In the genomic region with DNA sequence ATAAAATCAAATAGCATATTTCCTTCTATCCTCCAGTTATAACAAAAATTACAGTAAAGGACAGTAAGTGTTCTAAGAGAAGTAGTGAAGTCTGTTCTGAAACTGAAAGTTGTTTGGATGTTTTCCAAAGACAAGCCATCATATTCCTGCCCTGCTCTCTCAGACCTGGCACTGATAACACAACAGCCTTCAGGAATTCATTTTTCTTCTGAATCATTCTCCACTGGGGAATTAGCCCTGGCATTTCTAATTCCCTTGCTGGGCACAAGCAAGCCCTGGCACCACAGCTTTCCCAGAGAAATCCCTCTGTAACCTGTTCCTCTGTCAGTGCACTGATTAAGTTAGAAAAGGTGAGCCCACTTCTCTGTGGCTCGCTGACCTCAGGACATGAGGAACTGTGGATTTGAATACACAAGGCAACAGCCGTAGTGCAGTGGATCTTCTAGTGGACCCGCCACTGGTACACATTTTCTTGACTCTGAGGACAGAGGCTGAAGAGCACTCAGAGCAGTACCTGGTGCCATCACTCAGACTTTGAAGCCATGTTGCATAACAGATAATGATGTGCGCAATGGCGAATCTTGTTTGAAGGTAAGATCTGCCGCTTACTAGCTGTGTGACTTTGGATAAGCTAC, we compare ENCODE assay signal across 15 cellular contexts.
DNase-seq lines count a peak whose midpoint lies in the region; ATAC-seq, FAIRE-seq and TF ChIP-seq lines count a peak whose summit lies in the region.
"Had no signal": no experiment of that assay in that cellular context is flagged by ENCODE, and none has a peak within 500 bp of the region (broad histone marks: within the 10 kb centered on the region; RNA-seq: fewer than 3 reads in every experiment).

No MANE protein-coding gene starts in this region.

- no peak overlapping the region for H3K4me3 ChIP-seq in PC-3 (ENCODE audit: low read length)
- H3K4me3 ChIP-seq in pancreas = no peak overlapping the region

- no peaks in the 10 kb centered on the region for H3K9me3 ChIP-seq in PC-3 (ENCODE audit: low read length)
- H3K9me3 ChIP-seq in pancreas = no peaks in the 10 kb centered on the region
- H3K9me3 ChIP-seq: neutrophil had no signal

- H3K4me3 Mint-ChIP-seq in Calu3 (ENCODE audit: low read depth, unreplicated experiment) (no peak overlapping the region), type B pancreatic cell (no peak overlapping the region)
- H3K4me3 Mint-ChIP-seq: T-helper 1 cell treated with Interleukin-12 subunit alpha and Interleukin-12 subunit beta and Interleukin-4 antibody, amounts not matched to agents 30 μg/mL and 1 μg/mL, for 36 hours had no signal

- no peak for DNase-seq in Calu3
- DNase-seq in PC-3 = no peak
- peak; percentile 63 for DNase-seq in fibroblast of gingiva (ENCODE audit: low read depth)
- DNase-seq in pancreas = no peak
- DNase-seq in type B pancreatic cell (ENCODE audit: extremely low spot score, unreplicated experiment) = no peak
- DNase-seq in NCI-H1105 (lab: John Stamatoyannopoulos, UW) = no peak
- no peak for DNase-seq in activated CD4-positive, alpha-beta T cell treated with anti-CD3 and anti-CD28 coated beads, Interleukin-2, amount 50 U/mL, for 4 hours
- DNase-seq: activated CD4-positive, alpha-beta T cell treated with anti-CD3 and anti-CD28 coated beads for 48 hours; activated effector memory CD4-positive, alpha-beta T cell treated with anti-CD3 and anti-CD28 coated beads, Interleukin-2, amount 50 U/mL, for 16 hours; left colon; NCI-H2081 treated with DMSO at 0.1 percent for 48 hours had no signal

- H3F3A ChIP-seq in PC-3 (ENCODE audit: low read length, unreplicated experiment) = no peaks in the 10 kb centered on the region

- ATAC-seq in PC-3 = peak; percentile 50
- ATAC-seq in pancreas = peak in 3 of 4 donors; percentile 54 to 72 (median 56)
- no peak for ATAC-seq in GM19397 (IDR thresholded peaks at IDR 0.05; ENCODE audit: unreplicated experiment)
- ATAC-seq: foreskin keratinocyte, left colon had no signal

- H3K9ac ChIP-seq in PC-3 (ENCODE audit: low read length) = no peak overlapping the region

- peaks cover 7% of the 10 kb centered on the region; the same call in 1 of the 2 replicates for H3K4me1 ChIP-seq in PC-3 (ENCODE audit: insufficient read depth, low read length)
- H3K4me1 ChIP-seq in pancreas = peaks cover 3 to 4% (median 3%) of the 10 kb centered on the region in 3 donors
- H3K4me1 ChIP-seq: foreskin keratinocyte had no signal

- peaks cover 66% of the 10 kb centered on the region for H3K4me1 Mint-ChIP-seq in Calu3 (ENCODE audit: low read depth, unreplicated experiment)
- peaks cover 14% of the 10 kb centered on the region for H3K4me1 Mint-ChIP-seq in type B pancreatic cell (ENCODE audit: unreplicated experiment)

- H3K36me3 Mint-ChIP-seq in Calu3 (ENCODE audit: insufficient read depth, unreplicated experiment) (peaks cover 59% of the 10 kb centered on the region), type B pancreatic cell (peaks cover 8% of the 10 kb centered on the region)

- peaks cover 5% of the 10 kb centered on the region; the same call in 1 of the 2 replicates for H3K9me2 ChIP-seq in PC-3 (replicated peaks; ENCODE audit: low read length)

- peaks cover 95% of the 10 kb centered on the region for H3K79me2 ChIP-seq in PC-3 (ENCODE audit: low read length)

- H4K20me1 ChIP-seq in PC-3 (ENCODE audit: low read length) = no peaks in the 10 kb centered on the region

- H3K9me3 Mint-ChIP-seq in Calu3 (ENCODE audit: low read depth, unreplicated experiment) = no peaks in the 10 kb centered on the region
- no peaks in the 10 kb centered on the region for H3K9me3 Mint-ChIP-seq in type B pancreatic cell
- H3K9me3 Mint-ChIP-seq: T-helper 1 cell treated with Interleukin-12 subunit alpha and Interleukin-12 subunit beta and Interleukin-4 antibody, amounts not matched to agents 30 μg/mL and 1 μg/mL, for 36 hours had no signal

- FAIRE-seq in pancreas (lab: Jason Lieb, UNC) = no peak

- H2AFZ ChIP-seq in PC-3 (ENCODE audit: low read length) = no peak overlapping the region

- BruUV-seq in Calu3 (replicated peaks; lab: Mats Ljungman, UMichigan) = no TSS peak
- BruUV-seq in PC-3 (replicated peaks; lab: Mats Ljungman, UMichigan) = no TSS peak

- CTCF ChIA-PET in Calu3 (lab: Charles Lee) (interaction anchor here (1.1 to 1.6 kb wide), 3 partner anchors 9 to 16 kb away, joined by 3 to 5 read pairs (median 3); no protein-coding TSS in a partner anchor), PC-3 (lab: Charles Lee) (no interaction called here)

- H3K27me3 ChIP-seq in PC-3 (ENCODE audit: low read length) (no peaks in the 10 kb centered on the region), pancreas (no peaks in the 10 kb centered on the region)
- H3K27me3 ChIP-seq: foreskin keratinocyte had no signal

- no peak overlapping the region for H3K4me2 ChIP-seq in PC-3 (ENCODE audit: low read length)

- peaks cover 25% of the 10 kb centered on the region for H3K36me3 ChIP-seq in PC-3 (ENCODE audit: low read depth, low read length)
- H3K36me3 ChIP-seq in pancreas = no peaks in the 10 kb centered on the region
- H3K36me3 ChIP-seq: neutrophil had no signal

- POLR2A ChIA-PET in PC-3 (lab: Charles Lee; ENCODE audit: unreplicated experiment) = no interaction called here

- H3K27ac ChIP-seq in PC-3 (ENCODE audit: low read length) = no peak overlapping the region
- H3K27ac ChIP-seq in pancreas = peak overlapping the region in 2 of 4 donors; percentile 20 to 34
- H3K27ac ChIP-seq: foreskin keratinocyte, neutrophil had no signal

- intact Hi-C loops in Calu3 (cut with micrococcal nuclease; ENCODE audit: unreplicated experiment) (no loop called here), PC-3 (cut with micrococcal nuclease) (no loop called here), pancreas (cut with DNase I) (no loop called here)

- H3K27me3 Mint-ChIP-seq in Calu3 (ENCODE audit: unreplicated experiment) (no peaks in the 10 kb centered on the region), type B pancreatic cell (no peaks in the 10 kb centered on the region)

- peak overlapping the region; percentile 9 for H3K27ac Mint-ChIP-seq in Calu3 (ENCODE audit: unreplicated experiment)
- H3K27ac Mint-ChIP-seq in type B pancreatic cell = no peak overlapping the region
- H3K27ac Mint-ChIP-seq: T-helper 1 cell treated with Interleukin-12 subunit alpha and Interleukin-12 subunit beta and Interleukin-4 antibody, amounts not matched to agents 30 μg/mL and 1 μg/mL, for 36 hours had no signal

- WGBS in pancreas, 2 donors = 85 to 87% methylated on average over 6 of the region's 6 CpGs

- TF ChIP-seq CTCF in Calu3 (IDR thresholded peaks at IDR 0.05; ENCODE audit: unreplicated experiment) (no peak), PC-3 (conservative IDR thresholded peaks at IDR 0.05; ENCODE audit: low read depth, low read length) (no peak), pancreas (IDR thresholded peaks at IDR 0.05) (no peak), type B pancreatic cell (conservative IDR thresholded peaks at IDR 0.05) (no peak)
